9 cellular contexts compared by ENCODE assay signal in genomic region chr2:105399207-105399861, GRCh38. TPM values are rescaled to one million over a fixed set of nuclear protein-coding genes. Genes with fewer than 3 reads are reported as not detected.
A peak's percentile ranks its signal among the peaks of the same experiment; 100 is the strongest.
DNase-seq lines count a peak whose midpoint lies in the region; ATAC-seq and TF ChIP-seq lines count a peak whose summit lies in the region.
"Had no signal": no experiment of that assay in that cellular context is flagged by ENCODE, and none has a peak within 500 bp of the region (broad histone marks: within the 10 kb centered on the region; RNA-seq: fewer than 3 reads in every experiment).

No MANE protein-coding gene starts in this region.

- no peak for TF ChIP-seq CTCF in HEK293 (tag by site-specific recombination; IDR thresholded peaks at IDR 0.05)

- intact Hi-C loops in activated T-helper 1 cell treated with anti-CD3 and anti-CD28 coated beads, Interleukin-12 subunit alpha, Interleukin-12 subunit beta, Interleukin-2, Interleukin-4 antibody, amounts not matched to agents 30 ng/mL and 10 ng/mL and 1 ng/mL, durations not matched to agents 14 hours and 24 hours and 36 hours (cut with micrococcal nuclease): loop anchor here (1.0 to 5.0 kb wide), 5 partner anchors 31 to 348 kb away; partner anchors contain the start of genes C2orf49 and TGFBRAP1

- POLR2A ChIA-PET in HEK293 (lab: Yijun Ruan, JAX): interaction anchor here (0.9 to 1.9 kb wide), 4 partner anchors 9 to 121 kb away, joined by 3 to 11 read pairs (median 3); no protein-coding TSS in a partner anchor

- peaks cover 15% of the 10 kb centered on the region for H3K27me3 ChIP-seq in iPS-15b (ENCODE audit: control insufficient read depth, insufficient read depth, low read length)

- peaks cover 39% of the 10 kb centered on the region for H3K27me3 Mint-ChIP-seq in activated T-helper 1 cell treated with anti-CD3 and anti-CD28 coated beads, Interleukin-12 subunit alpha, Interleukin-12 subunit beta, Interleukin-2, Interleukin-4 antibody, amounts not matched to agents 30 ng/mL and 10 ng/mL and 1 ng/mL, durations not matched to agents 14 hours and 24 hours and 36 hours (ENCODE audit: insufficient read depth)
- H3K27me3 Mint-ChIP-seq in stimulated activated memory B cell treated with anti-CD40 and anti-IgM and Interleukin-4, amounts not matched to agents 10 μg/mL and 1 μg/mL and 100 μg/mL, for 72 hours: peaks cover 75% of the 10 kb centered on the region

- H3K4me1 Mint-ChIP-seq in activated T-helper 1 cell treated with anti-CD3 and anti-CD28 coated beads, Interleukin-12 subunit alpha, Interleukin-12 subunit beta, Interleukin-2, Interleukin-4 antibody, amounts not matched to agents 30 ng/mL and 10 ng/mL and 1 ng/mL, durations not matched to agents 14 hours and 24 hours and 36 hours (ENCODE audit: low read depth): peaks cover 4% of the 10 kb centered on the region
- peaks cover 9% of the 10 kb centered on the region for H3K4me1 Mint-ChIP-seq in stimulated activated memory B cell treated with anti-CD40 and anti-IgM and Interleukin-4, amounts not matched to agents 10 μg/mL and 1 μg/mL and 100 μg/mL, for 72 hours

- peaks cover 0 to 16% of the 10 kb centered on the region in 2 experiments; a peak in 1 of 3 replicates for H3K36me3 ChIP-seq in HEK293 (ENCODE audit: control insufficient read depth in 2 of 2, insufficient read depth in 1 of 2, low read length in 2 of 2)
- no peaks in the 10 kb centered on the region for H3K36me3 ChIP-seq in iPS-15b (ENCODE audit: control insufficient read depth, insufficient read depth, low read length)

- H3K4me1 ChIP-seq in HEK293 (ENCODE audit: control insufficient read depth, insufficient read depth, low read length) (peaks cover 7% of the 10 kb centered on the region; the same call in 1 of the 2 replicates), iPS-15b (ENCODE audit: control insufficient read depth, insufficient read depth, low read length) (peaks cover 7% of the 10 kb centered on the region)

- H3K9ac ChIP-seq in iPS-15b (ENCODE audit: low read depth, low read length): no peak overlapping the region

- CTCF ChIA-PET in HEK293 (lab: Yijun Ruan, JAX): interaction anchor here (0.6 to 1.7 kb wide), 7 partner anchors 10 to 200 kb away, joined by 3 to 5 read pairs (median 3); no protein-coding TSS in a partner anchor

- no peaks in the 10 kb centered on the region for H3K9me3 Mint-ChIP-seq in activated T-helper 1 cell treated with anti-CD3 and anti-CD28 coated beads, Interleukin-12 subunit alpha, Interleukin-12 subunit beta, Interleukin-2, Interleukin-4 antibody, amounts not matched to agents 30 ng/mL and 10 ng/mL and 1 ng/mL, durations not matched to agents 14 hours and 24 hours and 36 hours
- no peaks in the 10 kb centered on the region for H3K9me3 Mint-ChIP-seq in stimulated activated memory B cell treated with anti-CD40 and anti-IgM and Interleukin-4, amounts not matched to agents 10 μg/mL and 1 μg/mL and 100 μg/mL, for 72 hours
- H3K9me3 Mint-ChIP-seq: stimulated activated naive B cell treated with anti-CD40 and anti-IgM and Interleukin-4, amounts not matched to agents 10 μg/mL and 1 μg/mL and 100 μg/mL, for 72 hours had no signal

- DNase-seq in activated T-helper 1 cell treated with anti-CD3 and anti-CD28 coated beads, Interleukin-12 subunit alpha, Interleukin-12 subunit beta, Interleukin-2, Interleukin-4 antibody, amounts not matched to agents 30 ng/mL and 10 ng/mL and 1 ng/mL, durations not matched to agents 14 hours and 24 hours and 36 hours (ENCODE audit: low spot score): no peak
- DNase-seq in germinal center (ENCODE audit: low spot score): no peak

- peak overlapping the region; percentile 56; the same call in 1 of the 2 replicates for H3K27ac ChIP-seq in HEK293 (ENCODE audit: extremely low read depth, low read depth, low read length)

- H3K36me3 Mint-ChIP-seq in activated T-helper 1 cell treated with anti-CD3 and anti-CD28 coated beads, Interleukin-12 subunit alpha, Interleukin-12 subunit beta, Interleukin-2, Interleukin-4 antibody, amounts not matched to agents 30 ng/mL and 10 ng/mL and 1 ng/mL, durations not matched to agents 14 hours and 24 hours and 36 hours (ENCODE audit: low read depth): no peaks in the 10 kb centered on the region
- no peaks in the 10 kb centered on the region for H3K36me3 Mint-ChIP-seq in stimulated activated memory B cell treated with anti-CD40 and anti-IgM and Interleukin-4, amounts not matched to agents 10 μg/mL and 1 μg/mL and 100 μg/mL, for 72 hours
- H3K36me3 Mint-ChIP-seq: stimulated activated naive B cell treated with anti-CD40 and anti-IgM and Interleukin-4, amounts not matched to agents 10 μg/mL and 1 μg/mL and 100 μg/mL, for 72 hours had no signal

- peak; percentile 6 for ATAC-seq in stimulated activated memory B cell treated with anti-CD40 and anti-IgM and Interleukin-4, amounts not matched to agents 10 μg/mL and 1 μg/mL and 100 μg/mL, for 72 hours
- ATAC-seq in HG03354 (IDR thresholded peaks at IDR 0.05; ENCODE audit: poor library complexity, severe bottlenecking, unreplicated experiment) (no peak), HG03045 (IDR thresholded peaks at IDR 0.05; ENCODE audit: unreplicated experiment) (no peak), GM19324 (IDR thresholded peaks at IDR 0.05; ENCODE audit: low FRiP score, unreplicated experiment) (no peak)

- no peak overlapping the region for H3K27ac Mint-ChIP-seq in activated T-helper 1 cell treated with anti-CD3 and anti-CD28 coated beads, Interleukin-12 subunit alpha, Interleukin-12 subunit beta, Interleukin-2, Interleukin-4 antibody, amounts not matched to agents 30 ng/mL and 10 ng/mL and 1 ng/mL, durations not matched to agents 14 hours and 24 hours and 36 hours
- no peak overlapping the region for H3K27ac Mint-ChIP-seq in stimulated activated memory B cell treated with anti-CD40 and anti-IgM and Interleukin-4, amounts not matched to agents 10 μg/mL and 1 μg/mL and 100 μg/mL, for 72 hours

- H3K4me3 ChIP-seq in HEK293 (ENCODE audit: low read depth, low read length) (no peak overlapping the region), iPS-15b (ENCODE audit: low read depth, low read length) (peak overlapping the region; percentile 90)

- peak overlapping the region; percentile 31 for H3K4me3 Mint-ChIP-seq in activated T-helper 1 cell treated with anti-CD3 and anti-CD28 coated beads, Interleukin-12 subunit alpha, Interleukin-12 subunit beta, Interleukin-2, Interleukin-4 antibody, amounts not matched to agents 30 ng/mL and 10 ng/mL and 1 ng/mL, durations not matched to agents 14 hours and 24 hours and 36 hours
- no peak overlapping the region for H3K4me3 Mint-ChIP-seq in stimulated activated memory B cell treated with anti-CD40 and anti-IgM and Interleukin-4, amounts not matched to agents 10 μg/mL and 1 μg/mL and 100 μg/mL, for 72 hours

- H3K9me3 ChIP-seq in HEK293 (ENCODE audit: control insufficient read depth, insufficient read depth, low read depth, low read length) (no peaks in the 10 kb centered on the region), iPS-15b (ENCODE audit: control insufficient read depth, insufficient read depth, low read length) (no peaks in the 10 kb centered on the region)

TF ChIP-seq in HEK293, 187 proteins besides CTCF, POLR2A, EP300 and RAD21:
- TF ChIP-seq SP2 (tag by site-specific recombination; IDR thresholded peaks at IDR 0.05) (no peak), ZNF132 (tag by site-specific recombination; IDR thresholded peaks at IDR 0.05; ENCODE audit: borderline replicate concordance) (no peak), EGR2 (tag by site-specific recombination; IDR thresholded peaks at IDR 0.05; ENCODE audit: low read depth) (no peak), KLF10 (tag by site-specific recombination; IDR thresholded peaks at IDR 0.05) (no peak), GLIS2 (tag by site-specific recombination; IDR thresholded peaks at IDR 0.05) (no peak), ZNF768 (tag by site-specific recombination; IDR thresholded peaks at IDR 0.05) (no peak), IKZF3 (tag by site-specific recombination; IDR thresholded peaks at IDR 0.05) (no peak), ZNF654 (tag by site-specific recombination; IDR thresholded peaks at IDR 0.05; ENCODE audit: low read depth) (no peak), ZNF155 (tag by site-specific recombination; IDR thresholded peaks at IDR 0.05) (no peak), AEBP2 (tag by site-specific recombination; IDR thresholded peaks at IDR 0.05; ENCODE audit: borderline replicate concordance) (no peak), ZNF623 (tag by site-specific recombination; IDR thresholded peaks at IDR 0.05) (no peak), SP3 (tag by site-specific recombination; IDR thresholded peaks at IDR 0.05) (no peak), ZNF76 (tag by site-specific recombination; IDR thresholded peaks at IDR 0.05; ENCODE audit: borderline replicate concordance, low read depth) (no peak)
TF ChIP-seq in HEK293: peak in this region for 0.

RNA-seq across cellular contexts. Expression of gene FHL2, which starts 0.5 kb away (rescaled TPM):
- total RNA-seq in activated T-helper 1 cell treated with anti-CD3 and anti-CD28 coated beads, Interleukin-12 subunit alpha, Interleukin-12 subunit beta, Interleukin-2, Interleukin-4 antibody, amounts not matched to agents 30 ng/mL and 10 ng/mL and 1 ng/mL, durations not matched to agents 14 hours and 24 hours and 36 hours: 2.3 and 2.6 TPM in 2 replicates
